Comparison of ENCODE assay signal across 10 cellular contexts in the genomic region with DNA sequence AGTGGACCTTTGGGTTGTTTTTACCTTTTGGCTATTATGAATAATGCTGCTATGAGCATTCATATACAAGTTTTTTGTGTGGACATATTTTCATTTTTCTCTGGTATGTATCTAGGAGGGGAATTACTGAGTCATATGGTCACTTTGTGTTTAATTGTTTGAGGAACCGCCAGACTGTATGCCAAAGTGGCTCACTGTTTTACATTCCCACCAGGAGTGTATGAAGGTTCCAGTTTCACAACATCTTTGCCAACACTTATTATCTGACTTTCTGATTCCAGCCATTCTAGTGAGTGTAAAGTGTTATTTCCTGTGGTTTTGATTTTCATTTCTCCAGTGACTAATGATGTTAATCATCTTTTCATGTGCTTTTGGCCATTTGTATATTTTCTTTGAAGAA. TPM values are rescaled to one million over a fixed set of nuclear protein-coding genes. Genes with fewer than 3 reads are reported as not detected.
DNase-seq lines count a peak whose midpoint lies in the region; ATAC-seq and TF ChIP-seq lines count a peak whose summit lies in the region.
"Had no signal": no experiment of that assay in that cellular context is flagged by ENCODE, and none has a peak within 500 bp of the region (broad histone marks: within the 10 kb centered on the region; RNA-seq: fewer than 3 reads in every experiment).

No MANE protein-coding gene starts in this region.

- POLR2A ChIA-PET in SK-N-SH (lab: Yijun Ruan, JAX) = no interaction called here
- POLR2A ChIA-PET in activated CD4-positive, alpha-beta memory T cell treated with anti-CD3 and anti-CD28 coated beads for 36 hours (lab: Charles Lee) = no interaction called here

- peaks cover 12% of the 10 kb centered on the region; the same call in 1 of the 2 replicates for H3K9me3 ChIP-seq in SK-N-SH
- H3K9me3 ChIP-seq in uterus = no peaks in the 10 kb centered on the region
- H3K9me3 ChIP-seq in body of pancreas = no peaks in the 10 kb centered on the region
- H3K9me3 ChIP-seq: SJSA1 had no signal

- H3K9me3 Mint-ChIP-seq in activated CD4-positive, alpha-beta memory T cell treated with anti-CD3 and anti-CD28 coated beads for 36 hours = no peaks in the 10 kb centered on the region

- intact Hi-C loops in activated CD4-positive, alpha-beta memory T cell treated with anti-CD3 and anti-CD28 coated beads for 36 hours (cut with micrococcal nuclease) = no loop called here
- intact Hi-C loops in uterus (cut with DNase I; ENCODE audit: low total_unique reads) = no loop called here
- intact Hi-C loops in body of pancreas (cut with DNase I) = no loop called here

- no peak for ATAC-seq in SK-N-SH treated with all-trans-retinoic acid at 6 μM for 48 hours
- ATAC-seq in body of pancreas = no peak

- 74% methylated on average over 1 of the region's 1 CpG for WGBS in SK-N-SH (ENCODE audit: low lambda C conversion rate)
- 43 to 60% methylated on average over 1 of the region's 1 CpG for WGBS in body of pancreas, 2 donors

- TF ChIP-seq EP300 in SK-N-SH (IDR thresholded peaks at IDR 0.05; ENCODE audit: borderline replicate concordance in 1 of 2, low read depth in 1 of 2, low read length in 1 of 2) = no peak

- TF ChIP-seq RAD21 in SK-N-SH (IDR thresholded peaks at IDR 0.05; ENCODE audit: low read length) = no peak

- H3K4me1 ChIP-seq in SK-N-SH (ENCODE audit: control insufficient read depth in 1 of 2, insufficient read depth in 2 of 2, low read depth in 1 of 2, low read length in 1 of 2) = peaks cover 0 to 4% of the 10 kb centered on the region in 2 experiments; a peak in 2 of 4 replicates
- no peaks in the 10 kb centered on the region for H3K4me1 ChIP-seq in uterus
- H3K4me1 ChIP-seq in body of pancreas = no peaks in the 10 kb centered on the region

- H3K4me2 ChIP-seq in SK-N-SH = no peak overlapping the region

- no peak overlapping the region; a peak in 1 of 4 replicates for H3K27ac ChIP-seq in SK-N-SH (ENCODE audit: low read depth in 2 of 2, low read length in 1 of 2)
- no peak overlapping the region for H3K27ac ChIP-seq in uterus
- no peak overlapping the region for H3K27ac ChIP-seq in body of pancreas
- H3K27ac ChIP-seq: SJSA1 had no signal

- H3K9me2 ChIP-seq in SK-N-SH = no peaks in the 10 kb centered on the region

- H3K36me3 Mint-ChIP-seq in activated CD4-positive, alpha-beta memory T cell treated with anti-CD3 and anti-CD28 coated beads for 36 hours = peaks cover 42% of the 10 kb centered on the region

- H3K4me1 Mint-ChIP-seq in activated CD4-positive, alpha-beta memory T cell treated with anti-CD3 and anti-CD28 coated beads for 36 hours (ENCODE audit: low read depth) = peaks cover 72% of the 10 kb centered on the region

- CTCF ChIA-PET in SK-N-SH (lab: Yijun Ruan, JAX) = interaction anchor here (1.3 to 1.7 kb wide), 2 partner anchors 24 kb away, joined by 5 read pairs; no protein-coding TSS in a partner anchor
- CTCF ChIA-PET in activated CD4-positive, alpha-beta memory T cell treated with anti-CD3 and anti-CD28 coated beads for 36 hours (lab: Charles Lee) = no interaction called here

- no peak overlapping the region for H2AFZ ChIP-seq in SK-N-SH (ENCODE audit: low read depth)

- H3K9ac ChIP-seq in SK-N-SH = no peak overlapping the region

- no peaks in the 10 kb centered on the region for H4K20me1 ChIP-seq in SK-N-SH (ENCODE audit: insufficient read depth)

- no peaks in the 10 kb centered on the region for H3K27me3 ChIP-seq in SK-N-SH (ENCODE audit: insufficient read depth)
- no peaks in the 10 kb centered on the region for H3K27me3 ChIP-seq in uterus
- H3K27me3 ChIP-seq in body of pancreas = no peaks in the 10 kb centered on the region
- H3K27me3 ChIP-seq: SJSA1 had no signal

- peaks cover 6% of the 10 kb centered on the region for H3F3A ChIP-seq in SK-N-SH (replicated peaks; ENCODE audit: insufficient read depth)

- peaks cover 15% of the 10 kb centered on the region; the same call in 1 of the 2 replicates for H3K79me2 ChIP-seq in SK-N-SH (ENCODE audit: insufficient read depth)

- no peak overlapping the region for H3K4me3 ChIP-seq in SK-N-SH (ENCODE audit: low read depth in 2 of 2, low read length in 1 of 2)
- no peak overlapping the region for H3K4me3 ChIP-seq in epithelial cell of esophagus (ENCODE audit: low read length)
- H3K4me3 ChIP-seq in uterus = no peak overlapping the region
- H3K4me3 ChIP-seq in body of pancreas = no peak overlapping the region
- H3K4me3 ChIP-seq: SJSA1 had no signal

- DNase-seq in SK-N-SH (no peak), epithelial cell of esophagus (ENCODE audit: low read depth) (peak; percentile 93), uterus (no peak), body of pancreas (no peak)
- DNase-seq in activated CD4-positive, alpha-beta memory T cell treated with anti-CD3 and anti-CD28 coated beads for 36 hours = no peak
- peak; percentile 5 for DNase-seq in stimulated activated CD8-positive, alpha-beta memory T cell treated with anti-CD3 and anti-CD28 coated beads, Interleukin-4, amount 100 ng/mL, for 48 hours
- DNase-seq in stimulated activated naive CD4-positive, alpha-beta T cell (lab: John Stamatoyannopoulos, UW) = no peak
- DNase-seq: kidney had no signal

- TF ChIP-seq POLR2A in uterus (IDR thresholded peaks at IDR 0.05) = no peak
- no peak for TF ChIP-seq POLR2A in body of pancreas (IDR thresholded peaks at IDR 0.05)

- peak overlapping the region; percentile 43 for H3K27ac Mint-ChIP-seq in activated CD4-positive, alpha-beta memory T cell treated with anti-CD3 and anti-CD28 coated beads for 36 hours

- peak overlapping the region; percentile 18 for H3K4me3 Mint-ChIP-seq in activated CD4-positive, alpha-beta memory T cell treated with anti-CD3 and anti-CD28 coated beads for 36 hours

- H3K36me3 ChIP-seq in SK-N-SH (replicated peaks in 1 of 2; ENCODE audit: control insufficient read depth in 1 of 2, insufficient read depth in 2 of 2, low read length in 1 of 2) = peaks cover 0 to 22% of the 10 kb centered on the region in 2 experiments
- H3K36me3 ChIP-seq in uterus = no peaks in the 10 kb centered on the region
- H3K36me3 ChIP-seq in body of pancreas (replicated peaks in 1 of 2; ENCODE audit: insufficient read depth in 1 of 2, low read depth in 2 of 2) = no peaks in the 10 kb centered on the region
- H3K36me3 ChIP-seq: SJSA1 had no signal

- H3K27me3 Mint-ChIP-seq in activated CD4-positive, alpha-beta memory T cell treated with anti-CD3 and anti-CD28 coated beads for 36 hours = no peaks in the 10 kb centered on the region

- TF ChIP-seq CTCF in SK-N-SH (IDR thresholded peaks at IDR 0.05) (no peak), epithelial cell of esophagus (IDR thresholded peaks at IDR 0.05; ENCODE audit: insufficient read depth, low read depth, low read length, missing control alignments) (no peak), uterus (IDR thresholded peaks at IDR 0.05) (no peak), body of pancreas (IDR thresholded peaks at IDR 0.05) (no peak)

TF ChIP-seq in SK-N-SH treated with all-trans-retinoic acid at 6 μM for 48 hours, 23 proteins besides CTCF, POLR2A, EP300 and RAD21:
- no peak for TF ChIP-seq CSDC2 (CRISPR knock-in tag; IDR thresholded peaks at IDR 0.05)
- peak; percentile 75 for TF ChIP-seq ZNF70 (CRISPR knock-in tag; IDR thresholded peaks at IDR 0.05)
- no peak for TF ChIP-seq TCF4 (CRISPR knock-in tag; IDR thresholded peaks at IDR 0.05; ENCODE audit: borderline replicate concordance)
- no peak for TF ChIP-seq GLIS3 (CRISPR knock-in tag; IDR thresholded peaks at IDR 0.05)

TF ChIP-seq in SK-N-SH, 30 proteins besides CTCF, POLR2A, EP300 and RAD21:
- TF ChIP-seq ELF1 (IDR thresholded peaks at IDR 0.05) (no peak), NRF1 (IDR thresholded peaks at IDR 0.05; ENCODE audit: low read depth, low read length) (no peak), NFIC (IDR thresholded peaks at IDR 0.05; ENCODE audit: borderline replicate concordance) (no peak), MEF2A (IDR thresholded peaks at IDR 0.05; ENCODE audit: borderline replicate concordance, low read depth) (no peak), SMC3 (IDR thresholded peaks at IDR 0.05; ENCODE audit: low read depth, low read length) (no peak), RXRA (IDR thresholded peaks at IDR 0.05; ENCODE audit: borderline replicate concordance, low read depth) (no peak)
- TF ChIP-seq, protein P1, sequence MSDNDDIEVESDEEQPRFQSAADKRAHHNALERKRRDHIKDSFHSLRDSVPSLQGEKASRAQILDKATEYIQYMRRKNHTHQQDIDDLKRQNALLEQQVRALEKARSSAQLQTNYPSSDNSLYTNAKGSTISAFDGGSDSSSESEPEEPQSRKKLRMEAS (IDR thresholded peaks at IDR 0.05; ENCODE audit: low read depth) = no peak
- TF ChIP-seq, protein P2, sequence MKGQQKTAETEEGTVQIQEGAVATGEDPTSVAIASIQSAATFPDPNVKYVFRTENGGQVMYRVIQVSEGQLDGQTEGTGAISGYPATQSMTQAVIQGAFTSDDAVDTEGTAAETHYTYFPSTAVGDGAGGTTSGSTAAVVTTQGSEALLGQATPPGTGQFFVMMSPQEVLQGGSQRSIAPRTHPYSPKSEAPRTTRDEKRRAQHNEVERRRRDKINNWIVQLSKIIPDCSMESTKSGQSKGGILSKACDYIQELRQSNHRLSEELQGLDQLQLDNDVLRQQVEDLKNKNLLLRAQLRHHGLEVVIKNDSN (IDR thresholded peaks at IDR 0.05; ENCODE audit: borderline replicate concordance, low read depth) = no peak

RNA-seq across cellular contexts. Expression of a gene that starts 51.8 kb away (rescaled TPM):
- 50.1 and 50.7 TPM in 2 replicates for polyA plus RNA-seq in SK-N-SH (2012; rRNA removed)
- 30.3 and 39.5 TPM in 2 replicates for polyA plus RNA-seq in SK-N-SH (2012; cell fraction: cytosol; rRNA removed)
- polyA plus RNA-seq in SK-N-SH (2012; cell fraction: nucleus; rRNA removed) = 32.9 and 62.3 TPM in 2 replicates
- 10 to 100 TPM; 46.1 to 47.1 TPM for total RNA-seq in activated CD4-positive, alpha-beta memory T cell treated with anti-CD3 and anti-CD28 coated beads for 36 hours
- total RNA-seq in uterus (10 to 100 TPM in 3 of 4 donors, under 1 TPM in 1; 0.26 to 25.2 (median 13.3) TPM), body of pancreas (10 to 100 TPM; 23.3 to 51.1 TPM)

RNA-seq across cellular contexts. Expression of a gene that starts 59.2 kb away (rescaled TPM):
- 29.8 and 37.8 TPM in 2 replicates for polyA plus RNA-seq in SK-N-SH (2012; rRNA removed)
- 54.7 and 70.8 TPM in 2 replicates for polyA plus RNA-seq in SK-N-SH (2012; cell fraction: cytosol; rRNA removed)
- polyA plus RNA-seq in SK-N-SH (2012; cell fraction: nucleus; rRNA removed) = 5.2 and 13.8 TPM in 2 replicates
- 10 to 100 TPM; 87.7 to 89.1 TPM for total RNA-seq in activated CD4-positive, alpha-beta memory T cell treated with anti-CD3 and anti-CD28 coated beads for 36 hours
- total RNA-seq in uterus (100 to 1,000 TPM in 1 of 4 donors, 10 to 100 TPM in 3; 12.8 to 118 (median 52.4) TPM), body of pancreas (10 to 100 TPM; 20.2 to 40.9 TPM)

Comparison
In these comparisons a context has a peak if more than half of its experiments do, and no peak if none do; other contexts are left out.
1. DNase-seq: peak in epithelial cell of esophagus (single experiment) and stimulated activated CD8-positive, alpha-beta memory T cell treated with anti-CD3 and anti-CD28 coated beads, Interleukin-4, amount 100 ng/mL, for 48 hours (single experiment); none in SK-N-SH (single experiment), activated CD4-positive, alpha-beta memory T cell treated with anti-CD3 and anti-CD28 coated beads for 36 hours (single experiment), stimulated activated naive CD4-positive, alpha-beta T cell (0 of 6), uterus (0 of 2) and body of pancreas (0 of 4).